Comparison of ENCODE assay signal across 1 cellular context in the genomic region with DNA sequence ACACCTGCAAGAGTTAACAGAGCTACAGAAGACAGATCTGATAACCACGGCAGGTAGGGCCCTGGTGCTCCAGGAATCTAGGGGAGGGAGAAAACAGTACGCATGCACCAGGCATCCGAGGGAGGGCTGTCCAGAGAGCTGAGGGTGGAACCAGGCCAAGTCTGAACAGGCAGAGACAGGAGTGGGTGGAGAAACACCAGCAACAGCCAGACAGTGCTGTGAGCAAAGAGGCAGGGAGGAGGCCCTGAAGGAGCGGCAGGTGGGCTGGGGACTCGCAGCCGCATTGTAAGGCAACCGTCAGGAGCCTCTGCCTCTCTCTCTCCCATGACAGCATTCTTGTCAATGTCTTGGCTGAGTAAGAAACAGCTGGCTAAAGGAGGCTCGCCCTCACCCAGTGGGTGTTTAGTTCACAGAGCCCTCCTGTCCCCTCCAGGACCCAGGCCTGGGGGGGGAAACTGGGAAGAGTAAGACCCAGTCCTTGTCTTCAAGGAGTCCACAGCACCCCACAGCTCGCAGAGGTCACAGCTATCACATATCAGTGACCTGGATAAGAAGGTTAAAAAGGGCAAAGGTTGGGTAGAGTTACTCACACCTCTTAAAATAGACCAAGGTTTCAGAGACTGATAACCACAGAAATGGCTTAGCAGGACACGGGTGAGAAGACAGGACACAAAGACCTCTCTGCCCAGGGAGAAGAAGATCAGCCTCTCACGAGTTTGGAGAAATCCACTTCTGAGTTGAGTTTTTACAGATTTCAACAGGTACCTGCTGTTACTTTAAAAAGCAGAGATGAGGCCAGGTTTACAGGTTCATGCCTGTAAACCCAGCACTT.
TF ChIP-seq lines count a peak whose summit lies in the region.

No MANE protein-coding gene starts in this region.

TF ChIP-seq in HEK293, 187 proteins besides CTCF, POLR2A, EP300 and RAD21 (continued from another document and continues in another):
- TF ChIP-seq, protein P1, sequence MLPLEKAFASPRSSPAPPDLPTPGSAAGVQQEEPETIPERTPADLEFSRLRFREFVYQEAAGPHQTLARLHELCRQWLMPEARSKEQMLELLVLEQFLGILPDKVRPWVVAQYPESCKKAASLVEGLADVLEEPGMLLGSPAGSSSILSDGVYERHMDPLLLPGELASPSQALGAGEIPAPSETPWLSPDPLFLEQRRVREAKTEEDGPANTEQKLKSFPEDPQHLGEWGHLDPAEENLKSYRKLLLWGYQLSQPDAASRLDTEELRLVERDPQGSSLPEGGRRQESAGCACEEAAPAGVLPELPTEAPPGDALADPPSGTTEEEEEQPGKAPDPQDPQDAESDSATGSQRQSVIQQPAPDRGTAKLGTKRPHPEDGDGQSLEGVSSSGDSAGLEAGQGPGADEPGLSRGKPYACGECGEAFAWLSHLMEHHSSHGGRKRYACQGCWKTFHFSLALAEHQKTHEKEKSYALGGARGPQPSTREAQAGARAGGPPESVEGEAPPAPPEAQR (tag by site-specific recombination; IDR thresholded peaks at IDR 0.05) = no peak
- TF ChIP-seq ZNF768 (tag by site-specific recombination; IDR thresholded peaks at IDR 0.05) = no peak
- no peak for TF ChIP-seq ZNF404 (tag by site-specific recombination; IDR thresholded peaks at IDR 0.05)
- no peak for TF ChIP-seq ZNF623 (tag by site-specific recombination; IDR thresholded peaks at IDR 0.05)
- no peak for TF ChIP-seq ZNF561 (tag by site-specific recombination; IDR thresholded peaks at IDR 0.05; ENCODE audit: borderline replicate concordance)
- no peak for TF ChIP-seq YY1 (tag by site-specific recombination; IDR thresholded peaks at IDR 0.05)
- TF ChIP-seq, protein P2, sequence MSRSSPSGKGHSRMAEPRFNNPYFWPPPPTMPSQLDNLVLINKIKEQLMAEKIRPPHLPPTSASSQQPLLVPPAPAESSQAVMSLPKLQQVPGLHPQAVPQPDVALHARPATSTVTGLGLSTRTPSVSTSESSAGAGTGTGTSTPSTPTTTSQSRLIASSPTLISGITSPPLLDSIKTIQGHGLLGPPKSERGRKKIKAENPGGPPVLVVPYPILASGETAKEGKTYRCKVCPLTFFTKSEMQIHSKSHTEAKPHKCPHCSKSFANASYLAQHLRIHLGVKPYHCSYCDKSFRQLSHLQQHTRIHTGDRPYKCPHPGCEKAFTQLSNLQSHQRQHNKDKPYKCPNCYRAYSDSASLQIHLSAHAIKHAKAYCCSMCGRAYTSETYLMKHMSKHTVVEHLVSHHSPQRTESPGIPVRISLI (tag by site-specific recombination; IDR thresholded peaks at IDR 0.05) = no peak
- TF ChIP-seq ZNF121 (tag by site-specific recombination; IDR thresholded peaks at IDR 0.05) = no peak
- no peak for TF ChIP-seq ZNF626 (tag by site-specific recombination; IDR thresholded peaks at IDR 0.05)
- TF ChIP-seq ZIC2 (tag by site-specific recombination; IDR thresholded peaks at IDR 0.05) = peak; percentile 33; the same call in 1 of the 2 replicates
- TF ChIP-seq KLF1 (tag by site-specific recombination; IDR thresholded peaks at IDR 0.05) = no peak
- no peak for TF ChIP-seq ZSCAN30 (tag by site-specific recombination; IDR thresholded peaks at IDR 0.05)
- TF ChIP-seq, protein P3, sequence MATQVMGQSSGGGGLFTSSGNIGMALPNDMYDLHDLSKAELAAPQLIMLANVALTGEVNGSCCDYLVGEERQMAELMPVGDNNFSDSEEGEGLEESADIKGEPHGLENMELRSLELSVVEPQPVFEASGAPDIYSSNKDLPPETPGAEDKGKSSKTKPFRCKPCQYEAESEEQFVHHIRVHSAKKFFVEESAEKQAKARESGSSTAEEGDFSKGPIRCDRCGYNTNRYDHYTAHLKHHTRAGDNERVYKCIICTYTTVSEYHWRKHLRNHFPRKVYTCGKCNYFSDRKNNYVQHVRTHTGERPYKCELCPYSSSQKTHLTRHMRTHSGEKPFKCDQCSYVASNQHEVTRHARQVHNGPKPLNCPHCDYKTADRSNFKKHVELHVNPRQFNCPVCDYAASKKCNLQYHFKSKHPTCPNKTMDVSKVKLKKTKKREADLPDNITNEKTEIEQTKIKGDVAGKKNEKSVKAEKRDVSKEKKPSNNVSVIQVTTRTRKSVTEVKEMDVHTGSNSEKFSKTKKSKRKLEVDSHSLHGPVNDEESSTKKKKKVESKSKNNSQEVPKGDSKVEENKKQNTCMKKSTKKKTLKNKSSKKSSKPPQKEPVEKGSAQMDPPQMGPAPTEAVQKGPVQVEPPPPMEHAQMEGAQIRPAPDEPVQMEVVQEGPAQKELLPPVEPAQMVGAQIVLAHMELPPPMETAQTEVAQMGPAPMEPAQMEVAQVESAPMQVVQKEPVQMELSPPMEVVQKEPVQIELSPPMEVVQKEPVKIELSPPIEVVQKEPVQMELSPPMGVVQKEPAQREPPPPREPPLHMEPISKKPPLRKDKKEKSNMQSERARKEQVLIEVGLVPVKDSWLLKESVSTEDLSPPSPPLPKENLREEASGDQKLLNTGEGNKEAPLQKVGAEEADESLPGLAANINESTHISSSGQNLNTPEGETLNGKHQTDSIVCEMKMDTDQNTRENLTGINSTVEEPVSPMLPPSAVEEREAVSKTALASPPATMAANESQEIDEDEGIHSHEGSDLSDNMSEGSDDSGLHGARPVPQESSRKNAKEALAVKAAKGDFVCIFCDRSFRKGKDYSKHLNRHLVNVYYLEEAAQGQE (tag by site-specific recombination; IDR thresholded peaks at IDR 0.05) = no peak
- TF ChIP-seq ZNF677 (tag by site-specific recombination; IDR thresholded peaks at IDR 0.05) = no peak
- no peak for TF ChIP-seq ZNF202 (tag by site-specific recombination; IDR thresholded peaks at IDR 0.05; ENCODE audit: borderline replicate concordance)
- TF ChIP-seq, protein P4, sequence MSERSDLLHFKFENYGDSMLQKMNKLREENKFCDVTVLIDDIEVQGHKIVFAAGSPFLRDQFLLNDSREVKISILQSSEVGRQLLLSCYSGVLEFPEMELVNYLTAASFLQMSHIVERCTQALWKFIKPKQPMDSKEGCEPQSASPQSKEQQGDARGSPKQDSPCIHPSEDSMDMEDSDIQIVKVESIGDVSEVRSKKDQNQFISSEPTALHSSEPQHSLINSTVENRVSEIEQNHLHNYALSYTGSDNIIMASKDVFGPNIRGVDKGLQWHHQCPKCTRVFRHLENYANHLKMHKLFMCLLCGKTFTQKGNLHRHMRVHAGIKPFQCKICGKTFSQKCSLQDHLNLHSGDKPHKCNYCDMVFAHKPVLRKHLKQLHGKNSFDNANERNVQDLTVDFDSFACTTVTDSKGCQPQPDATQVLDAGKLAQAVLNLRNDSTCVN (tag by site-specific recombination; optimal IDR thresholded peaks at IDR 0.05) = no peak
- TF ChIP-seq KLF8 (tag by site-specific recombination; IDR thresholded peaks at IDR 0.05) = no peak
- TF ChIP-seq, protein P5, sequence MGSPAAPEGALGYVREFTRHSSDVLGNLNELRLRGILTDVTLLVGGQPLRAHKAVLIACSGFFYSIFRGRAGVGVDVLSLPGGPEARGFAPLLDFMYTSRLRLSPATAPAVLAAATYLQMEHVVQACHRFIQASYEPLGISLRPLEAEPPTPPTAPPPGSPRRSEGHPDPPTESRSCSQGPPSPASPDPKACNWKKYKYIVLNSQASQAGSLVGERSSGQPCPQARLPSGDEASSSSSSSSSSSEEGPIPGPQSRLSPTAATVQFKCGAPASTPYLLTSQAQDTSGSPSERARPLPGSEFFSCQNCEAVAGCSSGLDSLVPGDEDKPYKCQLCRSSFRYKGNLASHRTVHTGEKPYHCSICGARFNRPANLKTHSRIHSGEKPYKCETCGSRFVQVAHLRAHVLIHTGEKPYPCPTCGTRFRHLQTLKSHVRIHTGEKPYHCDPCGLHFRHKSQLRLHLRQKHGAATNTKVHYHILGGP (tag by site-specific recombination; IDR thresholded peaks at IDR 0.05) = no peak
- TF ChIP-seq ZNF501 (tag by site-specific recombination; IDR thresholded peaks at IDR 0.05) = no peak
- no peak for TF ChIP-seq PRDM1 (tag by site-specific recombination; IDR thresholded peaks at IDR 0.05)
- TF ChIP-seq, protein P6, sequence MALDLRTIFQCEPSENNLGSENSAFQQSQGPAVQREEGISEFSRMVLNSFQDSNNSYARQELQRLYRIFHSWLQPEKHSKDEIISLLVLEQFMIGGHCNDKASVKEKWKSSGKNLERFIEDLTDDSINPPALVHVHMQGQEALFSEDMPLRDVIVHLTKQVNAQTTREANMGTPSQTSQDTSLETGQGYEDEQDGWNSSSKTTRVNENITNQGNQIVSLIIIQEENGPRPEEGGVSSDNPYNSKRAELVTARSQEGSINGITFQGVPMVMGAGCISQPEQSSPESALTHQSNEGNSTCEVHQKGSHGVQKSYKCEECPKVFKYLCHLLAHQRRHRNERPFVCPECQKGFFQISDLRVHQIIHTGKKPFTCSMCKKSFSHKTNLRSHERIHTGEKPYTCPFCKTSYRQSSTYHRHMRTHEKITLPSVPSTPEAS (tag by site-specific recombination; IDR thresholded peaks at IDR 0.05) = no peak
- no peak for TF ChIP-seq ZNF624 (tag by site-specific recombination; IDR thresholded peaks at IDR 0.05)
- TF ChIP-seq, protein P7, sequence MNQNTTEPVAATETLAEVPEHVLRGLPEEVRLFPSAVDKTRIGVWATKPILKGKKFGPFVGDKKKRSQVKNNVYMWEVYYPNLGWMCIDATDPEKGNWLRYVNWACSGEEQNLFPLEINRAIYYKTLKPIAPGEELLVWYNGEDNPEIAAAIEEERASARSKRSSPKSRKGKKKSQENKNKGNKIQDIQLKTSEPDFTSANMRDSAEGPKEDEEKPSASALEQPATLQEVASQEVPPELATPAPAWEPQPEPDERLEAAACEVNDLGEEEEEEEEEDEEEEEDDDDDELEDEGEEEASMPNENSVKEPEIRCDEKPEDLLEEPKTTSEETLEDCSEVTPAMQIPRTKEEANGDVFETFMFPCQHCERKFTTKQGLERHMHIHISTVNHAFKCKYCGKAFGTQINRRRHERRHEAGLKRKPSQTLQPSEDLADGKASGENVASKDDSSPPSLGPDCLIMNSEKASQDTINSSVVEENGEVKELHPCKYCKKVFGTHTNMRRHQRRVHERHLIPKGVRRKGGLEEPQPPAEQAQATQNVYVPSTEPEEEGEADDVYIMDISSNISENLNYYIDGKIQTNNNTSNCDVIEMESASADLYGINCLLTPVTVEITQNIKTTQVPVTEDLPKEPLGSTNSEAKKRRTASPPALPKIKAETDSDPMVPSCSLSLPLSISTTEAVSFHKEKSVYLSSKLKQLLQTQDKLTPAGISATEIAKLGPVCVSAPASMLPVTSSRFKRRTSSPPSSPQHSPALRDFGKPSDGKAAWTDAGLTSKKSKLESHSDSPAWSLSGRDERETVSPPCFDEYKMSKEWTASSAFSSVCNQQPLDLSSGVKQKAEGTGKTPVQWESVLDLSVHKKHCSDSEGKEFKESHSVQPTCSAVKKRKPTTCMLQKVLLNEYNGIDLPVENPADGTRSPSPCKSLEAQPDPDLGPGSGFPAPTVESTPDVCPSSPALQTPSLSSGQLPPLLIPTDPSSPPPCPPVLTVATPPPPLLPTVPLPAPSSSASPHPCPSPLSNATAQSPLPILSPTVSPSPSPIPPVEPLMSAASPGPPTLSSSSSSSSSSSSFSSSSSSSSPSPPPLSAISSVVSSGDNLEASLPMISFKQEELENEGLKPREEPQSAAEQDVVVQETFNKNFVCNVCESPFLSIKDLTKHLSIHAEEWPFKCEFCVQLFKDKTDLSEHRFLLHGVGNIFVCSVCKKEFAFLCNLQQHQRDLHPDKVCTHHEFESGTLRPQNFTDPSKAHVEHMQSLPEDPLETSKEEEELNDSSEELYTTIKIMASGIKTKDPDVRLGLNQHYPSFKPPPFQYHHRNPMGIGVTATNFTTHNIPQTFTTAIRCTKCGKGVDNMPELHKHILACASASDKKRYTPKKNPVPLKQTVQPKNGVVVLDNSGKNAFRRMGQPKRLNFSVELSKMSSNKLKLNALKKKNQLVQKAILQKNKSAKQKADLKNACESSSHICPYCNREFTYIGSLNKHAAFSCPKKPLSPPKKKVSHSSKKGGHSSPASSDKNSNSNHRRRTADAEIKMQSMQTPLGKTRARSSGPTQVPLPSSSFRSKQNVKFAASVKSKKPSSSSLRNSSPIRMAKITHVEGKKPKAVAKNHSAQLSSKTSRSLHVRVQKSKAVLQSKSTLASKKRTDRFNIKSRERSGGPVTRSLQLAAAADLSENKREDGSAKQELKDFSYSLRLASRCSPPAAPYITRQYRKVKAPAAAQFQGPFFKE (tag by site-specific recombination; IDR thresholded peaks at IDR 0.05; ENCODE audit: borderline replicate concordance) = no peak
- TF ChIP-seq SCRT1 (tag by site-specific recombination; IDR thresholded peaks at IDR 0.05; ENCODE audit: borderline replicate concordance) = no peak
- no peak for TF ChIP-seq ZNF555 (tag by site-specific recombination; conservative IDR thresholded peaks at IDR 0.05)
- TF ChIP-seq ZNF48 (tag by site-specific recombination; IDR thresholded peaks at IDR 0.05) = no peak
- TF ChIP-seq ZNF341 (tag by site-specific recombination; IDR thresholded peaks at IDR 0.05; ENCODE audit: low read depth) = peak; percentile 97
- peak; percentile 87 for TF ChIP-seq ZBTB17 (tag by site-specific recombination; IDR thresholded peaks at IDR 0.05)
- TF ChIP-seq ZNF324 (tag by site-specific recombination; IDR thresholded peaks at IDR 0.05) = no peak
- no peak for TF ChIP-seq ZNF664 (tag by site-specific recombination; IDR thresholded peaks at IDR 0.05)
- no peak for TF ChIP-seq ZNF114 (tag by site-specific recombination; IDR thresholded peaks at IDR 0.05)
- peak; percentile 95; the same call in 1 of the 2 replicates for TF ChIP-seq ZNF610 (tag by site-specific recombination; IDR thresholded peaks at IDR 0.05; ENCODE audit: borderline replicate concordance)
- no peak for TF ChIP-seq ZNF354C (tag by site-specific recombination; IDR thresholded peaks at IDR 0.05; ENCODE audit: borderline replicate concordance, low read depth)
- TF ChIP-seq, protein P8, sequence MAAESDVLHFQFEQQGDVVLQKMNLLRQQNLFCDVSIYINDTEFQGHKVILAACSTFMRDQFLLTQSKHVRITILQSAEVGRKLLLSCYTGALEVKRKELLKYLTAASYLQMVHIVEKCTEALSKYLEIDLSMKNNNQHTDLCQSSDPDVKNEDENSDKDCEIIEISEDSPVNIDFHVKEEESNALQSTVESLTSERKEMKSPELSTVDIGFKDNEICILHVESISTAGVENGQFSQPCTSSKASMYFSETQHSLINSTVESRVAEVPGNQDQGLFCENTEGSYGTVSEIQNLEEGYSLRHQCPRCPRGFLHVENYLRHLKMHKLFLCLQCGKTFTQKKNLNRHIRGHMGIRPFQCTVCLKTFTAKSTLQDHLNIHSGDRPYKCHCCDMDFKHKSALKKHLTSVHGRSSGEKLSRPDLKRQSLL (tag by site-specific recombination; IDR thresholded peaks at IDR 0.05) = no peak
- TF ChIP-seq ZNF629 (tag by site-specific recombination; IDR thresholded peaks at IDR 0.05) = no peak
- no peak for TF ChIP-seq ZNF175 (tag by site-specific recombination; IDR thresholded peaks at IDR 0.05)
- no peak for TF ChIP-seq ZFP41 (tag by site-specific recombination; IDR thresholded peaks at IDR 0.05; ENCODE audit: borderline replicate concordance)
- TF ChIP-seq ZNF221 (tag by site-specific recombination; IDR thresholded peaks at IDR 0.05; ENCODE audit: borderline replicate concordance) = no peak
- no peak for TF ChIP-seq ZNF174 (tag by site-specific recombination; IDR thresholded peaks at IDR 0.05)
- peak; percentile 85 for TF ChIP-seq TRIM28 (IDR thresholded peaks at IDR 0.05; ENCODE audit: borderline replicate concordance, low read length)
- TF ChIP-seq GLI2 (tag by site-specific recombination; IDR thresholded peaks at IDR 0.05; ENCODE audit: borderline replicate concordance, low read depth) = no peak
- no peak for TF ChIP-seq ZNF621 (tag by site-specific recombination; IDR thresholded peaks at IDR 0.05)
